ENCODE assay signal across 14 cellular contexts in genomic region chr16:10817963-10818941, GRCh38. TPM values are rescaled to one million over a fixed set of nuclear protein-coding genes. Genes with fewer than 3 reads are reported as not detected.
DNase-seq lines count a peak whose midpoint lies in the region; ATAC-seq and TF ChIP-seq lines count a peak whose summit lies in the region.
"Had no signal": no experiment of that assay in that cellular context is flagged by ENCODE, and none has a peak within 500 bp of the region (broad histone marks: within the 10 kb centered on the region; RNA-seq: fewer than 3 reads in every experiment).

TVP23A (minus strand) TSS chr16:10818794; CDS start chr16:10818493, 301 bp downstream.

- no peaks in the 10 kb centered on the region for H3K4me1 ChIP-seq in GM23338 (ENCODE audit: insufficient read depth)
- no peaks in the 10 kb centered on the region for H3K4me1 ChIP-seq in iPS-15b (ENCODE audit: control insufficient read depth, insufficient read depth, low read length)
- H3K4me1 ChIP-seq: foreskin keratinocyte had no signal

- no peak within 1 kb of the TSS for H3K27ac Mint-ChIP-seq in GM23338
- peak within 1 kb of the TSS; percentile 84 for H3K27ac Mint-ChIP-seq in progenitor cell of endocrine pancreas
- H3K27ac Mint-ChIP-seq: HFFc6 had no signal

- H3K27ac ChIP-seq in GM23338 (ENCODE audit: low read depth), result no peak within 1 kb of the TSS
- H3K27ac ChIP-seq in caudate nucleus (ENCODE audit: low read depth, low read length), result peak within 1 kb of the TSS; percentile 52
- H3K27ac ChIP-seq: foreskin keratinocyte had no signal

- H3K9ac ChIP-seq in iPS-15b (ENCODE audit: low read depth, low read length), result peak within 1 kb of the TSS; percentile 47

- DNase-seq in GM23338 (ENCODE audit: low spot score), result peak; percentile 77
- peak in 43 of 61 donors; percentile 4 to 73 (median 31) for DNase-seq in caudate nucleus (lab: John Stamatoyannopoulos, UW)
- peak; percentile 35 for DNase-seq in progenitor cell of endocrine pancreas (ENCODE audit: low spot score, unreplicated experiment)
- no peak for DNase-seq in activated gamma-delta T cell (lab: John Stamatoyannopoulos, UW)
- DNase-seq in activated CD8-positive, alpha-beta memory T cell treated with anti-CD3 and anti-CD28 coated beads for 24 hours, result no peak
- no peak for DNase-seq in activated gamma-delta T cell treated with Interleukin-2 at 50 U/mL for 16 hours
- DNase-seq in NCI-H446 (lab: John Stamatoyannopoulos, UW), result no peak
- DNase-seq: foreskin keratinocyte; GDM1; HFFc6; MV-4-11; stimulated activated CD4-positive, alpha-beta T cell treated with anti-CD3 and anti-CD28 coated beads, Interleukin-2, amount 100 ng/mL, for 24 hours had no signal

- no peaks in the 10 kb centered on the region for H3K9me2 ChIP-seq in GM23338 (ENCODE audit: insufficient read depth)

- peak within 1 kb of the TSS; percentile 71 for H3K4me2 ChIP-seq in GM23338

- peak within 1 kb of the TSS; percentile 79 for H3K4me3 Mint-ChIP-seq in GM23338
- H3K4me3 Mint-ChIP-seq in progenitor cell of endocrine pancreas (ENCODE audit: low read depth), result peak within 1 kb of the TSS; percentile 77
- H3K4me3 Mint-ChIP-seq: HFFc6 had no signal

- peak; percentile 89 for ATAC-seq in GM23338
- ATAC-seq: foreskin keratinocyte had no signal

- H3K36me3 Mint-ChIP-seq in GM23338 (ENCODE audit: low read depth) (no peaks in the 10 kb centered on the region), progenitor cell of endocrine pancreas (ENCODE audit: insufficient read depth) (no peaks in the 10 kb centered on the region)

- no peaks in the 10 kb centered on the region for H3K79me2 ChIP-seq in GM23338 (replicated peaks; ENCODE audit: insufficient read depth)

- H3K4me1 Mint-ChIP-seq in GM23338 (peaks cover 9% of the 10 kb centered on the region; the same call in 2 of the 3 replicates), progenitor cell of endocrine pancreas (ENCODE audit: low read depth) (peaks cover 2% of the 10 kb centered on the region)

- peaks cover 6% of the 10 kb centered on the region for H3K27me3 Mint-ChIP-seq in GM23338 (ENCODE audit: insufficient read depth, low read depth, poor library complexity)
- peaks cover 3% of the 10 kb centered on the region for H3K27me3 Mint-ChIP-seq in progenitor cell of endocrine pancreas

- no peaks in the 10 kb centered on the region for H3K9me3 ChIP-seq in iPS-15b (ENCODE audit: control insufficient read depth, insufficient read depth, low read length)

- H3K4me3 ChIP-seq in GM23338 (peak within 1 kb of the TSS; percentile 71), iPS-15b (ENCODE audit: low read depth, low read length) (peak within 1 kb of the TSS; percentile 50)

- H3K27me3 ChIP-seq in GM23338 (ENCODE audit: insufficient read depth) (no peaks in the 10 kb centered on the region), iPS-15b (ENCODE audit: control insufficient read depth, insufficient read depth, low read length) (peaks cover 3% of the 10 kb centered on the region)

- peak within 1 kb of the TSS; percentile 90 for H2AFZ ChIP-seq in GM23338

- no peaks in the 10 kb centered on the region for H3F3A ChIP-seq in GM23338 (replicated peaks; ENCODE audit: low read depth)

- no peaks in the 10 kb centered on the region for H3K36me3 ChIP-seq in GM23338 (ENCODE audit: insufficient read depth)
- no peaks in the 10 kb centered on the region for H3K36me3 ChIP-seq in iPS-15b (ENCODE audit: control insufficient read depth, insufficient read depth, low read length)

- no peaks in the 10 kb centered on the region for H4K20me1 ChIP-seq in GM23338 (replicated peaks; ENCODE audit: insufficient read depth)

- TF ChIP-seq CTCF in GM23338 (conservative IDR thresholded peaks at IDR 0.05; ENCODE audit: low read depth in 2 of 2) (no peak), progenitor cell of endocrine pancreas (IDR thresholded peaks at IDR 0.05; ENCODE audit: unreplicated experiment) (no peak)

- H3K9me3 Mint-ChIP-seq in GM23338 (no peaks in the 10 kb centered on the region), progenitor cell of endocrine pancreas (ENCODE audit: low read depth) (no peaks in the 10 kb centered on the region)
- H3K9me3 Mint-ChIP-seq: HFFc6 had no signal

TF ChIP-seq in GM23338, 12 proteins besides CTCF, POLR2A, EP300 and RAD21:
- TF ChIP-seq EZH2 (IDR thresholded peaks at IDR 0.05; ENCODE audit: low read depth, unreplicated experiment) (no peak), ZNF114 (CRISPR knock-in tag; IDR thresholded peaks at IDR 0.05) (no peak), JUNB (IDR thresholded peaks at IDR 0.05; ENCODE audit: unreplicated experiment) (no peak), CREB1 (CRISPR knock-in tag; IDR thresholded peaks at IDR 0.05; ENCODE audit: low read depth) (0 out of 2 replicates have a peak, but pooled peaks have one; percentile 22), NANOG (IDR thresholded peaks at IDR 0.05; ENCODE audit: borderline replicate concordance) (no peak), EZH2phosphoT487 (IDR thresholded peaks at IDR 0.05; ENCODE audit: unreplicated experiment) (no peak), POLR2AphosphoS5 (IDR thresholded peaks at IDR 0.05; ENCODE audit: low read depth) (0 out of 2 replicates have a peak, but pooled peaks have one; percentile 23), ZNF462 (CRISPR knock-in tag; IDR thresholded peaks at IDR 0.05) (no peak)

RNA-seq across cellular contexts. Expression of gene TVP23A, which starts in this region (rescaled TPM):
- 1.6 and 4.5 TPM in 2 replicates for total RNA-seq in GM23338 (2014; rRNA removed; shearing (Covaris generic))
- polyA plus RNA-seq in GM23338 (2016; fragmentation: Nextera tagmentation; extraction: Ambion mirVana), result 2.8 and 3.3 TPM in 2 replicates
- 8.5 and 9.4 TPM in 2 replicates for total RNA-seq in progenitor cell of endocrine pancreas
- total RNA-seq: foreskin keratinocyte; HFFc6; T-helper 2 cell treated with Interferon-gamma antibody and Interleukin-4, amounts not matched to agents 100 ng/mL and 5 ng/mL, for 36 hours had no signal
- polyA plus RNA-seq: foreskin keratinocyte had no signal

Comparison
In these comparisons a context has a peak if more than half of its experiments do, and no peak if none do; other contexts are left out.
1. DNase-seq: peak in GM23338 (single experiment), caudate nucleus (43 of 61) and progenitor cell of endocrine pancreas (single experiment); none in activated gamma-delta T cell (single experiment), activated CD8-positive, alpha-beta memory T cell treated with anti-CD3 and anti-CD28 coated beads for 24 hours (single experiment), activated gamma-delta T cell treated with Interleukin-2 at 50 U/mL for 16 hours (single experiment) and NCI-H446 (0 of 2).